Comparison of ENCODE assay signal across 33 cellular contexts in genomic region chr10:31617133-31617532, GRCh38.
"Had no signal": no experiment of that assay in that cellular context is flagged by ENCODE, and none has a peak within 500 bp of the region (broad histone marks: within the 10 kb centered on the region; RNA-seq: fewer than 3 reads in every experiment).

No MANE protein-coding gene starts in this region.

- H3K9me3 ChIP-seq: adrenal gland, body of pancreas, breast epithelium had no signal

- ATAC-seq: activated CD8-positive, alpha-beta T cell treated with anti-CD3 and anti-CD28 coated beads for 36 hours; activated naive CD4-positive, alpha-beta T cell treated with anti-CD3 and anti-CD28 coated beads, Interleukin-2, amount 50 U/mL, for 72 hours; activated T-cell treated with anti-CD3 and anti-CD28 coated beads, Interleukin-2, amount 50 U/mL, for 4 hours; activated T-cell treated with anti-CD3 and anti-CD28 coated beads, Interleukin-2, amount 50 U/mL, for 72 hours; activated T-helper 17 cell treated with anti-CD3 and anti-CD28 coated beads, Interleukin-2, amount 50 U/mL, for 72 hours; body of pancreas had no signal

- H3K4me1 ChIP-seq: adrenal gland, body of pancreas, breast epithelium had no signal

- H3K27ac ChIP-seq: adrenal gland, body of pancreas, brain microvascular endothelial cell, breast epithelium, VCaP had no signal

- H3K27me3 ChIP-seq: adrenal gland, body of pancreas, brain microvascular endothelial cell, breast epithelium had no signal

- H3K36me3 ChIP-seq: adrenal gland, brain microvascular endothelial cell, breast epithelium had no signal

- H3K4me3 ChIP-seq: adrenal gland, body of pancreas, breast epithelium had no signal

- FAIRE-seq: astrocyte, TTC549 had no signal

- DNase-seq: activated B cell treated with CpG ODN at 0.5 μM for 24 hours; activated CD4-positive, alpha-beta memory T cell treated with anti-CD3 and anti-CD28 coated beads for 36 hours; activated CD4-positive, alpha-beta T cell treated with anti-CD3 and anti-CD28 coated beads for 4 hours; activated CD4-positive, alpha-beta T cell treated with anti-CD3 and anti-CD28 coated beads, Interleukin-2, amount 10 ng/mL, durations not matched to agents 24 days and 14 days; activated CD4-positive, alpha-beta T cell treated with anti-CD3 and anti-CD28 coated beads, Interleukin-2, amount 50 U/mL, for 1 hour; activated CD4-positive, alpha-beta T cell treated with anti-CD3 and anti-CD28 coated beads, Interleukin-2, amount 50 U/mL, for 4 hours; activated CD4-positive, CD25-positive, alpha-beta regulatory T cell treated with anti-CD3 and anti-CD28 coated beads, Interleukin-2, amount 50 U/mL, for 72 hours; activated CD8-positive, alpha-beta memory T cell treated with anti-CD3 and anti-CD28 coated beads, Interleukin-2, amount 50 U/mL, for 4 hours; activated CD8-positive, alpha-beta T cell treated with anti-CD3 and anti-CD28 coated beads for 36 hours; activated effector memory CD4-positive, alpha-beta T cell treated with anti-CD3 and anti-CD28 coated beads, Interleukin-2, amount 50 U/mL, for 16 hours; activated gamma-delta T cell treated with Interleukin-2 at 50 U/mL for 16 hours; activated naive CD4-positive, alpha-beta T cell; activated naive CD4-positive, alpha-beta T cell treated with anti-CD3 and anti-CD28 coated beads for 36 hours; activated naive CD4-positive, alpha-beta T cell treated with anti-CD3 and anti-CD28 coated beads, Interleukin-2, amount 50 U/mL, for 16 hours; activated naive CD8-positive, alpha-beta T cell treated with anti-CD3 and anti-CD28 coated beads for 36 hours; activated T-cell treated with anti-CD3 and anti-CD28 coated beads for 4 hours; activated T-cell treated with anti-CD3 and anti-CD28 coated beads, Interleukin-2, amount 50 U/mL, for 1 hour; activated T-cell treated with anti-CD3 and anti-CD28 coated beads, Interleukin-2, amount 50 U/mL, for 4 hours; activated T-cell treated with anti-CD3 and anti-CD28 coated beads, Interleukin-2, amount 50 U/mL, for 72 hours; adrenal gland; amniotic stem cell; aorta; body of pancreas; brain microvascular endothelial cell; central memory CD4-positive, alpha-beta T cell; T-helper 2 cell; T-helper 9 cell had no signal
